9 cellular contexts compared by ENCODE assay signal in genomic region chr1:207885129-207886032, GRCh38. TPM values are rescaled to one million over a fixed set of nuclear protein-coding genes. Genes with fewer than 3 reads are reported as not detected.
DNase-seq lines count a peak whose midpoint lies in the region; ATAC-seq and TF ChIP-seq lines count a peak whose summit lies in the region.
"Had no signal": no experiment of that assay in that cellular context is flagged by ENCODE, and none has a peak within 500 bp of the region (broad histone marks: within the 10 kb centered on the region; RNA-seq: fewer than 3 reads in every experiment).

No MANE protein-coding gene starts in this region.

- DNase-seq in C1 segment of cervical spinal cord (lab: John Stamatoyannopoulos, UW) (peak in 12 of 14 donors; percentile 39 to 80 (median 66)), HS-27A (ENCODE audit: low read depth) (peak; percentile 78), NOMO-1 treated with dmso at 0.1 percent for 144 hours (lab: John Stamatoyannopoulos, UW; ENCODE audit: unreplicated experiment) (peak; percentile 63), epithelial cell of esophagus (ENCODE audit: low read depth) (peak; percentile 75), myocyte (ENCODE audit: low read depth) (peak; percentile 95)
- peak; percentile 87 for DNase-seq in activated CD8-positive, alpha-beta memory T cell treated with anti-CD3 and anti-CD28 coated beads, Interleukin-2, amount 50 U/mL, for 48 hours
- peak; percentile 65 for DNase-seq in stimulated activated naive CD4-positive, alpha-beta T cell treated with Interleukin-2 at 50 U/mL for 16 hours (lab: John Stamatoyannopoulos, UW)

- peak; percentile 71 for ATAC-seq in GM19395 (IDR thresholded peaks at IDR 0.05; ENCODE audit: unreplicated experiment)

- peak; percentile 94 for TF ChIP-seq CTCF in epithelial cell of esophagus (IDR thresholded peaks at IDR 0.05; ENCODE audit: insufficient read depth, low read depth, low read length, missing control alignments)

- H3K4me3 ChIP-seq in epithelial cell of esophagus (ENCODE audit: low read length): no peak overlapping the region

RNA-seq across cellular contexts. Expression of gene CD34, which starts 25.5 kb away (rescaled TPM):
- total RNA-seq in myocyte: 4.3 and 7.9 TPM in 2 replicates
- 10.5 TPM for polyA plus RNA-seq in myocyte (2012)
- total RNA-seq: T-helper 1 cell treated with Interleukin-12 subunit alpha and Interleukin-12 subunit beta and Interleukin-4 antibody, amounts not matched to agents 30 ng/mL and 1 ng/mL, for 36 hours had no signal
